13 cellular contexts compared by ENCODE assay signal in genomic region chr2:20353597-20353996, GRCh38. TPM values are rescaled to one million over a fixed set of nuclear protein-coding genes. Genes with fewer than 3 reads are reported as not detected.
DNase-seq lines count a peak whose midpoint lies in the region; ATAC-seq and TF ChIP-seq lines count a peak whose summit lies in the region.
"Had no signal": no experiment of that assay in that cellular context is flagged by ENCODE, and none has a peak within 500 bp of the region (broad histone marks: within the 10 kb centered on the region; RNA-seq: fewer than 3 reads in every experiment).

No MANE protein-coding gene starts in this region.

- peaks cover 12% of the 10 kb centered on the region for H3K4me1 ChIP-seq in MM.1S (ENCODE audit: low read length)

- no peaks in the 10 kb centered on the region; the same call in 1 of the 2 replicates for H3K36me3 ChIP-seq in MM.1S (replicated peaks; ENCODE audit: insufficient read depth, low read length)
- H3K36me3 ChIP-seq: gastrocnemius medialis had no signal

- TF ChIP-seq RAD21 in Ishikawa (IDR thresholded peaks at IDR 0.05; ENCODE audit: low read depth): no peak

- no peak for TF ChIP-seq CTCF in GM13977 (IDR thresholded peaks at IDR 0.05; ENCODE audit: extremely low read depth, insufficient read depth, missing control alignments)
- TF ChIP-seq CTCF in MM.1S (IDR thresholded peaks at IDR 0.05; ENCODE audit: low read length): no peak

- ATAC-seq in activated T-cell treated with anti-CD3 and anti-CD28 coated beads, Interleukin-2, amount 50 U/mL, for 72 hours (replicated peaks in 1 of 2): no peak
- ATAC-seq: gastrocnemius medialis, left colon had no signal

- H3K27ac ChIP-seq in MM.1S (ENCODE audit: low read length): no peak overlapping the region
- H3K27ac ChIP-seq: BLaER1 treated with 17β-estradiol and CSF1 and Interleukin-3, amounts not matched to agents 10 nM and 100 nM; gastrocnemius medialis had no signal

- H3K4me3 Mint-ChIP-seq in activated T-cell treated with anti-CD3 and anti-CD28 coated beads, Interleukin-2, amount 50 U/mL, for 72 hours: no peak overlapping the region
- H3K4me3 Mint-ChIP-seq: T-helper 1 cell treated with Interleukin-12 subunit alpha and Interleukin-12 subunit beta and Interleukin-4 antibody, amounts not matched to agents 30 μg/mL and 1 μg/mL, for 36 hours had no signal

- DNase-seq in COR-L47 (lab: John Stamatoyannopoulos, UW) (peak; percentile 68), NCI-H82 treated with DMSO at 0.1 percent for 48 hours (lab: John Stamatoyannopoulos, UW; ENCODE audit: unreplicated experiment) (peak; percentile 93), islet precursor cell (peak; percentile 73), GM13977 (ENCODE audit: low spot score) (no peak), MM.1S (no peak), kidney glomerular epithelial cell (lab: John Stamatoyannopoulos, UW) (no peak)
- no peak for DNase-seq in activated T-cell treated with anti-CD3 and anti-CD28 coated beads, Interleukin-2, amount 50 U/mL, for 72 hours
- DNase-seq: gastrocnemius medialis, HCEC 1CT had no signal

- in situ Hi-C loops in GM13977 (cut with MboI; ENCODE audit: low pct_unique_long_range_greater_than_20kb, low sequenced_read_pairs, unreplicated experiment): no loop called here

- H4K20me1 ChIP-seq in MM.1S (ENCODE audit: insufficient read depth, low read length): peaks cover 6% of the 10 kb centered on the region

- H3K4me2 ChIP-seq in MM.1S (ENCODE audit: low read depth, low read length): no peak overlapping the region

- TF ChIP-seq EP300 in Ishikawa (IDR thresholded peaks at IDR 0.05; ENCODE audit: borderline replicate concordance): no peak

- peaks cover 19% of the 10 kb centered on the region for H3K79me2 ChIP-seq in MM.1S (ENCODE audit: low read length)

- H3F3A ChIP-seq in MM.1S (ENCODE audit: insufficient read depth, low read length): peaks cover 19% of the 10 kb centered on the region

- no peak overlapping the region for H2AFZ ChIP-seq in MM.1S (ENCODE audit: low read length)

- no peaks in the 10 kb centered on the region for H3K27me3 Mint-ChIP-seq in activated T-cell treated with anti-CD3 and anti-CD28 coated beads, Interleukin-2, amount 50 U/mL, for 72 hours (ENCODE audit: low read depth)

- H3K36me3 Mint-ChIP-seq in activated T-cell treated with anti-CD3 and anti-CD28 coated beads, Interleukin-2, amount 50 U/mL, for 72 hours (ENCODE audit: insufficient read depth in 2 of 2): peaks cover 4 to 6% of the 10 kb centered on the region in 2 donors

- H3K9me3 ChIP-seq in MM.1S (replicated peaks; ENCODE audit: insufficient read depth, low read length): no peaks in the 10 kb centered on the region
- H3K9me3 ChIP-seq: BLaER1 treated with 17β-estradiol and CSF1 and Interleukin-3, amounts not matched to agents 10 nM and 100 nM; gastrocnemius medialis had no signal

- no peak overlapping the region for H3K4me3 ChIP-seq in MM.1S (ENCODE audit: low read length)
- H3K4me3 ChIP-seq: BLaER1 treated with 17β-estradiol and CSF1 and Interleukin-3, amounts not matched to agents 10 nM and 100 nM; gastrocnemius medialis had no signal

- peaks cover 19% of the 10 kb centered on the region for H3K4me1 Mint-ChIP-seq in activated T-cell treated with anti-CD3 and anti-CD28 coated beads, Interleukin-2, amount 50 U/mL, for 72 hours (ENCODE audit: low read depth)

- no peak overlapping the region for H3K9ac ChIP-seq in MM.1S (ENCODE audit: low read length)
- H3K9ac ChIP-seq: BLaER1 treated with 17β-estradiol and CSF1 and Interleukin-3, amounts not matched to agents 10 nM and 100 nM had no signal

- H3K27me3 ChIP-seq in MM.1S (replicated peaks; ENCODE audit: insufficient read depth, low read length): no peaks in the 10 kb centered on the region
- H3K27me3 ChIP-seq: BLaER1 treated with 17β-estradiol and CSF1 and Interleukin-3, amounts not matched to agents 10 nM and 100 nM; gastrocnemius medialis had no signal

- H3K9me3 Mint-ChIP-seq in activated T-cell treated with anti-CD3 and anti-CD28 coated beads, Interleukin-2, amount 50 U/mL, for 72 hours: no peaks in the 10 kb centered on the region
- H3K9me3 Mint-ChIP-seq: T-helper 1 cell treated with Interleukin-12 subunit alpha and Interleukin-12 subunit beta and Interleukin-4 antibody, amounts not matched to agents 30 μg/mL and 1 μg/mL, for 36 hours had no signal

- H3K9me2 ChIP-seq in MM.1S (replicated peaks; ENCODE audit: insufficient read depth, low read length): no peaks in the 10 kb centered on the region

- H3K27ac Mint-ChIP-seq in activated T-cell treated with anti-CD3 and anti-CD28 coated beads, Interleukin-2, amount 50 U/mL, for 72 hours: no peak overlapping the region
- H3K27ac Mint-ChIP-seq: T-helper 1 cell treated with Interleukin-12 subunit alpha and Interleukin-12 subunit beta and Interleukin-4 antibody, amounts not matched to agents 30 μg/mL and 1 μg/mL, for 36 hours had no signal

TF ChIP-seq in Ishikawa, 13 proteins besides CTCF, POLR2A, EP300 and RAD21:
- TF ChIP-seq NFIC (IDR thresholded peaks at IDR 0.05) (peak; percentile 69), ZBTB7A (IDR thresholded peaks at IDR 0.05; ENCODE audit: low read depth) (no peak)

RNA-seq across cellular contexts. Expression of gene PUM2, which starts 3.0 kb away (rescaled TPM):
- 100 to 1,000 TPM; 109 to 113 TPM for total RNA-seq in activated T-cell treated with anti-CD3 and anti-CD28 coated beads, Interleukin-2, amount 50 U/mL, for 72 hours

Comparison
In these comparisons a context has a peak if more than half of its experiments do, and no peak if none do; other contexts are left out.
1. DNase-seq: peak in COR-L47 (single experiment), NCI-H82 treated with DMSO at 0.1 percent for 48 hours (single experiment) and islet precursor cell (single experiment); none in GM13977 (single experiment), MM.1S (single experiment), kidney glomerular epithelial cell (single experiment) and activated T-cell treated with anti-CD3 and anti-CD28 coated beads, Interleukin-2, amount 50 U/mL, for 72 hours (0 of 2).